8 cellular contexts compared by ENCODE assay signal in the genomic region with DNA sequence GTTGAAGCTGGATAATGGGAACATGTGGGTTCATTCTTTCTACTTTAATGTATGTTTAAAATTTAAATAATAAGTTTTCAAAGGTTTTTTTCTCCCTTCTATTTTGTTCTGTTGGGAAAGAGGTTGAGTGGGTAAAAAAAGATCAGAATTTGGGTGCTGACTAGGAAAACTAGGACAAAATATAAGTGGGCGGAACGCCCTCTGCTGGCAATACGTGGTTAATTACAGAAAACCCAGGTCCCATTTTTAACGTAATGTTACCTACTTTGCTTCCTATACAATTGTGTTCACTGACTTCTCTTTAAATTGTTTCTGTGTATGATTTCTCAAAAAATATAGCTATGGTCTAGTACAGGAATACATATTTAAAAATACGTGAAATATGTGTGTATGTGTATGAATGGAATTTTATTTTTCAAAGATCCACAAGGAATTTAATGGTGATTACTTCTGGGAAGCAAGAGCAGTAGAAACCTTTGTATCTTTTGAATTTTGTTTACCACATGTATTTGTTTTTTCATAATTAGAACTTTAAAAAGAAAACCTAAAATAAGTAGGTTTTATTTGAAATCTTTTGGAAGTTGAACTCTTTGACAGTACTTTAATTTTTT. TPM values are rescaled to one million over a fixed set of nuclear protein-coding genes. Genes with fewer than 3 reads are reported as not detected.
DNase-seq lines count a peak whose midpoint lies in the region; ATAC-seq, FAIRE-seq and TF ChIP-seq lines count a peak whose summit lies in the region.

No MANE protein-coding gene starts in this region.

- no peaks in the 10 kb centered on the region for H3K9me2 ChIP-seq in PC-9 (ENCODE audit: insufficient read depth)

- peaks cover 23% of the 10 kb centered on the region for H4K20me1 ChIP-seq in PC-9 (ENCODE audit: insufficient read depth)

- peak; percentile 88 for FAIRE-seq in pancreas (lab: Jason Lieb, UNC)

- no peaks in the 10 kb centered on the region for H3K9me3 ChIP-seq in PC-9 (ENCODE audit: insufficient read depth, low read depth)
- H3K9me3 ChIP-seq in pancreas: no peaks in the 10 kb centered on the region

- no TSS peak for BruUV-seq in PC-9 (replicated peaks; lab: Mats Ljungman, UMichigan)

- H3K27ac ChIP-seq in C4-2B: no peak overlapping the region
- H3K27ac ChIP-seq in PC-9: 0 out of 2 replicates have a peak overlapping the region, but pooled peaks have one; percentile 19
- H3K27ac ChIP-seq in pancreas: no peak overlapping the region

- H3K4me3 ChIP-seq in H7 (ENCODE audit: insufficient read depth, low read depth, low read length) (no peak overlapping the region), PC-9 (no peak overlapping the region), fibroblast of villous mesenchyme (ENCODE audit: low read depth, low read length) (no peak overlapping the region), pancreas (no peak overlapping the region)

- 10 to 13% methylated on average over 5 of the region's 5 CpGs for WGBS in pancreas, 2 donors

- intact Hi-C loops in PC-9 (cut with micrococcal nuclease; ENCODE audit: unreplicated experiment) (loop anchor here (1.0 to 10.0 kb wide), 3 partner anchors 63 to 284 kb away; partner anchors contain the start of gene P4HA1), pancreas (cut with DNase I) (no loop called here)

- peaks cover 13% of the 10 kb centered on the region for H3F3A ChIP-seq in PC-9 (ENCODE audit: insufficient read depth, low read depth)

- H3K4me1 ChIP-seq in PC-9 (replicated peaks; ENCODE audit: insufficient read depth) (no peaks in the 10 kb centered on the region), pancreas (peaks cover 0 to 4% (median 0%) of the 10 kb centered on the region in 3 donors)

- H3K36me3 ChIP-seq in H7 (replicated peaks; ENCODE audit: control insufficient read depth, insufficient read depth, low read length): peaks cover 9% of the 10 kb centered on the region
- H3K36me3 ChIP-seq in PC-9 (ENCODE audit: low read depth): peaks cover 47% of the 10 kb centered on the region
- peaks cover 0 to 16% (median 0%) of the 10 kb centered on the region in 3 donors for H3K36me3 ChIP-seq in pancreas

- H3K27me3 ChIP-seq in H7 (ENCODE audit: control insufficient read depth, insufficient read depth, low read length): no peaks in the 10 kb centered on the region
- H3K27me3 ChIP-seq in PC-9 (ENCODE audit: insufficient read depth, low read depth): no peaks in the 10 kb centered on the region
- no peaks in the 10 kb centered on the region for H3K27me3 ChIP-seq in pancreas

- TF ChIP-seq CTCF in C4-2B (conservative IDR thresholded peaks at IDR 0.05) (peak; percentile 91), PC-9 (conservative IDR thresholded peaks at IDR 0.05) (peak; percentile 92), fibroblast of villous mesenchyme (IDR thresholded peaks at IDR 0.05; ENCODE audit: insufficient read depth, low read depth, low read length) (peak; percentile 70), pancreas (IDR thresholded peaks at IDR 0.05) (peak; percentile 34 to 68 (median 53))

- POLR2A ChIA-PET in PC-9 (lab: Charles Lee; ENCODE audit: unreplicated experiment): interaction anchor here (0.6 kb wide), 2 partner anchors 62 kb away, joined by 3 to 6 read pairs; partner anchors contain the start of gene P4HA1

- no peak overlapping the region for H2AFZ ChIP-seq in PC-9

- DNase-seq in H7 (peak; percentile 43), PC-9 (peak; percentile 38 to 39), fibroblast of villous mesenchyme (ENCODE audit: low read depth) (peak; percentile 60), pancreas (peak in 3 of 6 donors; percentile 23 to 68 (median 49)), SHP77 treated with DMSO at 0.1 percent for 48 hours (lab: John Stamatoyannopoulos, UW) (no peak), NCI-H187 (lab: John Stamatoyannopoulos, UW) (no peak)
- peak; percentile 15 to 26 for DNase-seq in activated T-helper 1 cell treated with anti-CD3 and anti-CD28 coated beads, Interleukin-2, amount 50 U/mL, for 16 hours (ENCODE audit: low read depth in 1 of 2, low spot score in 1 of 2)

- H3K4me2 ChIP-seq in PC-9: no peak overlapping the region

- peak in 3 of 4 donors; percentile 63 to 78 (median 76) for ATAC-seq in pancreas

- CTCF ChIA-PET in PC-9 (lab: Charles Lee): interaction anchor here (0.6 to 1.0 kb wide), 3 partner anchors 15 to 157 kb away, joined by 3 to 6 read pairs (median 4); partner anchors contain the start of gene P4HA1

- H3K79me2 ChIP-seq in PC-9 (ENCODE audit: low read depth): peaks cover 43% of the 10 kb centered on the region

RNA-seq across cellular contexts. Expression of gene ECD, which starts 8.7 kb away (rescaled TPM):
- 33.7 and 37.1 TPM in 2 replicates for total RNA-seq in H7 (2014; rRNA removed; shearing (Covaris generic))
- total RNA-seq in PC-9 (2021) (29.3 and 33.2 TPM in 2 replicates), fibroblast of villous mesenchyme (31.6 and 33.2 TPM in 2 replicates), pancreas (10 to 100 TPM in 3 of 6 donors, 1 to 10 TPM in 3; 7.3 to 12.2 (median 9.7) TPM)
- 1 to 10 TPM; 4.0 to 9.5 TPM for polyA plus RNA-seq in pancreas

RNA-seq across cellular contexts. Expression of gene FAM149B1, which starts 8.8 kb away (rescaled TPM):
- 14.6 and 15.6 TPM in 2 replicates for total RNA-seq in H7 (2014; rRNA removed; shearing (Covaris generic))
- total RNA-seq in PC-9 (2021): 22.9 and 24.4 TPM in 2 replicates
- 19.6 and 28.5 TPM in 2 replicates for total RNA-seq in fibroblast of villous mesenchyme
- total RNA-seq in pancreas: 10 to 100 TPM in 2 of 6 donors, 1 to 10 TPM in 4; 6.6 to 15.8 (median 7.4) TPM
- polyA plus RNA-seq in pancreas: 10 to 100 TPM; 10.1 TPM

RNA-seq across cellular contexts. Expression of gene NUDT13, which starts 48.9 kb away (rescaled TPM):
- 0.38 and 1.3 TPM in 2 replicates for total RNA-seq in H7 (2014; rRNA removed; shearing (Covaris generic))
- total RNA-seq in PC-9 (2021): 5.2 TPM in 2 replicates
- total RNA-seq in fibroblast of villous mesenchyme: 1.7 and 3.2 TPM in 2 replicates
- 1 to 10 TPM in 5 of 6 donors, under 1 TPM in 1; 0.95 to 1.8 (median 1.2) TPM for total RNA-seq in pancreas
- 1 to 10 TPM; 1.8 to 2.4 TPM for polyA plus RNA-seq in pancreas

Comparison
In these comparisons a context has a peak if more than half of its experiments do, and no peak if none do; other contexts are left out.
1. DNase-seq: peak in H7 (single experiment), PC-9 (2 of 2), activated T-helper 1 cell treated with anti-CD3 and anti-CD28 coated beads, Interleukin-2, amount 50 U/mL, for 16 hours (2 of 2) and fibroblast of villous mesenchyme (single experiment); none in SHP77 treated with DMSO at 0.1 percent for 48 hours (single experiment) and NCI-H187 (0 of 2).
2. Peak in every context shown above with its lines, with median percentiles within 50 percentile points of each other: CTCF ChIP-seq.